9 cellular contexts compared by ENCODE assay signal in genomic region chr1:201546093-201546492, GRCh38. TPM values are rescaled to one million over a fixed set of nuclear protein-coding genes. Genes with fewer than 3 reads are reported as not detected.
DNase-seq lines count a peak whose midpoint lies in the region; ATAC-seq and TF ChIP-seq lines count a peak whose summit lies in the region.
"Had no signal": no experiment of that assay in that cellular context is flagged by ENCODE, and none has a peak within 500 bp of the region (broad histone marks: within the 10 kb centered on the region; RNA-seq: fewer than 3 reads in every experiment).

No MANE protein-coding gene starts in this region.

- no peak overlapping the region for H3K9ac ChIP-seq in OCI-LY3 (ENCODE audit: low read length)

- no peaks in the 10 kb centered on the region for H4K20me1 ChIP-seq in OCI-LY3 (ENCODE audit: insufficient read depth, low read length)
- no peaks in the 10 kb centered on the region for H4K20me1 ChIP-seq in hepatocyte (ENCODE audit: insufficient read depth, poor library complexity, severe bottlenecking)

- peaks cover 18% of the 10 kb centered on the region for H3K4me1 ChIP-seq in OCI-LY3 (ENCODE audit: low read length)
- H3K4me1 ChIP-seq in hepatocyte (ENCODE audit: insufficient read depth) = no peaks in the 10 kb centered on the region

- peak overlapping the region; percentile 34 for H3K4me2 ChIP-seq in OCI-LY3 (ENCODE audit: low read length)
- H3K4me2 ChIP-seq in hepatocyte = no peak overlapping the region

- H3K27ac ChIP-seq in OCI-LY3 (ENCODE audit: low read length) (no peak overlapping the region), coronary artery (no peak overlapping the region), hepatocyte (no peak overlapping the region)
- H3K27ac ChIP-seq: ascending aorta had no signal

- DNase-seq in ACHN = peak; percentile 91
- peak; percentile 32 for DNase-seq in GM20000 (ENCODE audit: low spot score)
- peak; percentile 54 for DNase-seq in iPS-NIHi11 (ENCODE audit: low spot score)
- no peak for DNase-seq in coronary artery (ENCODE audit: low spot score)
- DNase-seq in hepatocyte (ENCODE audit: low spot score) = no peak

- H3K36me3 ChIP-seq in OCI-LY3 (replicated peaks; ENCODE audit: low read depth, low read length) (no peaks in the 10 kb centered on the region), hepatocyte (replicated peaks; ENCODE audit: insufficient read depth, low read depth) (no peaks in the 10 kb centered on the region)
- H3K36me3 ChIP-seq: ascending aorta had no signal

- TF ChIP-seq CTCF in GM20000 (IDR thresholded peaks at IDR 0.05; ENCODE audit: extremely low read depth, missing control alignments) (no peak), OCI-LY3 (IDR thresholded peaks at IDR 0.05; ENCODE audit: low read depth, low read length) (peak; percentile 33), coronary artery (IDR thresholded peaks at IDR 0.05) (no peak), hepatocyte (IDR thresholded peaks at IDR 0.05; ENCODE audit: poor library complexity) (no peak)

- H3K27me3 ChIP-seq in OCI-LY3 (ENCODE audit: low read depth, low read length) (no peaks in the 10 kb centered on the region), hepatocyte (peaks cover 5% of the 10 kb centered on the region)
- H3K27me3 ChIP-seq: ascending aorta had no signal

- H3K79me2 ChIP-seq in OCI-LY3 (ENCODE audit: low read length) = no peaks in the 10 kb centered on the region
- H3K79me2 ChIP-seq in hepatocyte = peaks cover 12% of the 10 kb centered on the region

- H3K9me3 ChIP-seq in OCI-LY3 (ENCODE audit: insufficient read depth, low read length) (no peaks in the 10 kb centered on the region), hepatocyte (ENCODE audit: low read depth) (no peaks in the 10 kb centered on the region)
- H3K9me3 ChIP-seq: ascending aorta had no signal

- H2AFZ ChIP-seq in OCI-LY3 (ENCODE audit: low read depth, low read length) = peak overlapping the region; percentile 32; the same call in 1 of the 2 replicates
- H2AFZ ChIP-seq in hepatocyte = no peak overlapping the region

- in situ Hi-C loops in ACHN (cut with HindIII; ENCODE audit: low pct_ligation_motif_present, low pct_unique_long_range_greater_than_20kb, low sequenced_read_pairs) = loop anchor here (25.0 kb wide), 1 partner anchor 241 kb away; no protein-coding TSS in a partner anchor

- 42% methylated on average over 9 of the region's 9 CpGs for WGBS in hepatocyte (ENCODE audit: low lambda C conversion rate, missing lambda C conversion rate)

- ATAC-seq in GM21528 (IDR thresholded peaks at IDR 0.05; ENCODE audit: low FRiP score, unreplicated experiment) (no peak), HG02885 (IDR thresholded peaks at IDR 0.05; ENCODE audit: poor library complexity, unreplicated experiment) (no peak)

- H3K4me3 ChIP-seq in OCI-LY3 (ENCODE audit: low read length) (0 out of 2 replicates have a peak overlapping the region, but pooled peaks have one; percentile 10), coronary artery (no peak overlapping the region), hepatocyte (no peak overlapping the region)
- H3K4me3 ChIP-seq: ascending aorta had no signal

- no peaks in the 10 kb centered on the region for H3K9me2 ChIP-seq in hepatocyte (replicated peaks; ENCODE audit: insufficient read depth)

RNA-seq across cellular contexts. Expression of gene NAV1, which starts 7.2 kb away (rescaled TPM):
- total RNA-seq in hepatocyte = 15.0 and 15.2 TPM in 2 replicates
- polyA plus RNA-seq in hepatocyte = 18.3 and 18.8 TPM in 2 replicates

RNA-seq across cellular contexts. Expression of gene CSRP1, which starts 39.2 kb away (rescaled TPM):
- total RNA-seq in hepatocyte = 76.0 and 101 TPM in 2 replicates
- 47.6 and 50.9 TPM in 2 replicates for polyA plus RNA-seq in hepatocyte

Comparison
In these comparisons a context has a peak if more than half of its experiments do, and no peak if none do; other contexts are left out.
1. DNase-seq: peak in ACHN (single experiment), GM20000 (single experiment) and iPS-NIHi11 (single experiment); none in coronary artery (single experiment) and hepatocyte (single experiment).